9 cellular contexts compared by ENCODE assay signal in genomic region chr2:238169708-238170251, GRCh38. TPM values are rescaled to one million over a fixed set of nuclear protein-coding genes. Genes with fewer than 3 reads are reported as not detected.
DNase-seq lines count a peak whose midpoint lies in the region; ATAC-seq, FAIRE-seq and TF ChIP-seq lines count a peak whose summit lies in the region.
"Had no signal": no experiment of that assay in that cellular context is flagged by ENCODE, and none has a peak within 500 bp of the region (broad histone marks: within the 10 kb centered on the region; RNA-seq: fewer than 3 reads in every experiment).

No MANE protein-coding gene starts in this region.

- peak overlapping the region; percentile 98 for H3K27ac ChIP-seq in astrocyte (ENCODE audit: low read depth, low read length)
- H3K27ac ChIP-seq in keratinocyte (ENCODE audit: control insufficient read depth, insufficient read depth, low read length), result peak overlapping the region; percentile 93
- H3K27ac ChIP-seq in upper lobe of right lung, result no peak overlapping the region

- H4K20me1 ChIP-seq in astrocyte (ENCODE audit: insufficient read depth, low read length) (no peaks in the 10 kb centered on the region), keratinocyte (ENCODE audit: control insufficient read depth, extremely low read depth, insufficient read depth, low read length) (no peaks in the 10 kb centered on the region)

- H3K4me3 ChIP-seq in astrocyte (ENCODE audit: insufficient read depth, low read depth, low read length) (peak overlapping the region; percentile 33), keratinocyte (ENCODE audit: control insufficient read depth in 2 of 3, extremely low read depth in 1 of 3, insufficient read depth in 2 of 3, low read depth in 1 of 3, low read length in 3 of 3) (peak overlapping the region in 1 of 3 experiments; percentile 37), upper lobe of right lung (no peak overlapping the region)

- peak overlapping the region; percentile 82 for H3K27ac Mint-ChIP-seq in activated T-cell treated with anti-CD3 and anti-CD28 coated beads, Interleukin-2, amount 50 U/mL, for 24 hours
- peak overlapping the region; percentile 98 for H3K27ac Mint-ChIP-seq in astrocyte (ENCODE audit: unreplicated experiment)

- dilution Hi-C loops in keratinocyte (cut with MboI; ENCODE audit: extremely low pct_ligation_motif_present, low sequenced_read_pairs), result no loop called here

- peak overlapping the region; percentile 81 for H3K4me2 ChIP-seq in astrocyte (ENCODE audit: low read length)
- H3K4me2 ChIP-seq in keratinocyte (ENCODE audit: control insufficient read depth, extremely low read depth, insufficient read depth, low read depth, low read length), result peak overlapping the region; percentile 63

- H3K9me3 Mint-ChIP-seq in activated T-cell treated with anti-CD3 and anti-CD28 coated beads, Interleukin-2, amount 50 U/mL, for 24 hours, result no peaks in the 10 kb centered on the region
- no peaks in the 10 kb centered on the region for H3K9me3 Mint-ChIP-seq in astrocyte (ENCODE audit: unreplicated experiment)

- H3K4me1 Mint-ChIP-seq in activated T-cell treated with anti-CD3 and anti-CD28 coated beads, Interleukin-2, amount 50 U/mL, for 24 hours (ENCODE audit: low read depth), result peaks cover 3% of the 10 kb centered on the region
- peaks cover 26% of the 10 kb centered on the region for H3K4me1 Mint-ChIP-seq in astrocyte (ENCODE audit: low read depth, unreplicated experiment)

- H3K36me3 ChIP-seq in astrocyte (ENCODE audit: insufficient read depth, low read length) (peaks cover 28% of the 10 kb centered on the region), keratinocyte (ENCODE audit: control insufficient read depth in 2 of 2, extremely low read depth in 1 of 2, insufficient read depth in 2 of 2, low read length in 2 of 2) (peaks cover 22 to 60% of the 10 kb centered on the region in 2 experiments), upper lobe of right lung (peaks cover 65% of the 10 kb centered on the region)

- peak; percentile 34 for ATAC-seq in upper lobe of right lung
- ATAC-seq in HG02763 (IDR thresholded peaks at IDR 0.05; ENCODE audit: unreplicated experiment), result no peak

- peaks cover 8% of the 10 kb centered on the region for H3K27me3 Mint-ChIP-seq in activated T-cell treated with anti-CD3 and anti-CD28 coated beads, Interleukin-2, amount 50 U/mL, for 24 hours
- peaks cover 6% of the 10 kb centered on the region for H3K27me3 Mint-ChIP-seq in astrocyte (ENCODE audit: low read depth, unreplicated experiment)

- no peaks in the 10 kb centered on the region for H3K27me3 ChIP-seq in astrocyte (ENCODE audit: insufficient read depth, low read length)
- H3K27me3 ChIP-seq in keratinocyte (ENCODE audit: control insufficient read depth, extremely low read depth, insufficient read depth, low read length), result no peaks in the 10 kb centered on the region
- H3K27me3 ChIP-seq in upper lobe of right lung, result no peaks in the 10 kb centered on the region

- H3K4me1 ChIP-seq in astrocyte (ENCODE audit: insufficient read depth, low read length) (peaks cover 38% of the 10 kb centered on the region), keratinocyte (ENCODE audit: control insufficient read depth, extremely low read depth, insufficient read depth, low read length) (peaks cover 35% of the 10 kb centered on the region), upper lobe of right lung (peaks cover 19% of the 10 kb centered on the region)

- DNase-seq in activated T-cell treated with anti-CD3 and anti-CD28 coated beads, Interleukin-2, amount 50 U/mL, for 24 hours, result no peak
- no peak for DNase-seq in activated T-cell treated with anti-CD3 and anti-CD28 coated beads, Interleukin-2, amount 50 U/mL, for 48 hours
- peak; percentile 96 for DNase-seq in astrocyte (ENCODE audit: low read depth)
- peak; percentile 68 for DNase-seq in keratinocyte (ENCODE audit: low read depth, low spot score)
- DNase-seq in upper lobe of right lung, result peak; percentile 58
- DNase-seq in GM19239 (ENCODE audit: insufficient read length, low spot score), result no peak
- no peak for DNase-seq in NCI-H446 (lab: John Stamatoyannopoulos, UW)
- DNase-seq: central memory CD4-positive, alpha-beta T cell had no signal

- H3K9me1 ChIP-seq in keratinocyte (ENCODE audit: control insufficient read depth, extremely low read depth, insufficient read depth, low read length), result no peaks in the 10 kb centered on the region

- no peak overlapping the region for H3K4me3 Mint-ChIP-seq in activated T-cell treated with anti-CD3 and anti-CD28 coated beads, Interleukin-2, amount 50 U/mL, for 24 hours
- H3K4me3 Mint-ChIP-seq in astrocyte (ENCODE audit: unreplicated experiment), result peak overlapping the region; percentile 77

- H3K9ac ChIP-seq in astrocyte (ENCODE audit: low read length) (peak overlapping the region; percentile 81), keratinocyte (ENCODE audit: control insufficient read depth, extremely low read depth, insufficient read depth, low read length) (peak overlapping the region; percentile 68)

- no peaks in the 10 kb centered on the region for H3K9me3 ChIP-seq in astrocyte (ENCODE audit: insufficient read depth, low read depth, low read length)
- H3K9me3 ChIP-seq in keratinocyte (ENCODE audit: control insufficient read depth, low read depth, low read length), result no peaks in the 10 kb centered on the region
- no peaks in the 10 kb centered on the region for H3K9me3 ChIP-seq in upper lobe of right lung

- intact Hi-C loops in upper lobe of right lung (cut with DNase I), result no loop called here

- FAIRE-seq in astrocyte (lab: Jason Lieb, UNC), result peak; percentile 99
- peak; percentile 99 for FAIRE-seq in keratinocyte (lab: Jason Lieb, UNC)
- FAIRE-seq in GM19239 (lab: Jason Lieb, UNC), result no peak

- no peak for TF ChIP-seq CTCF in astrocyte (IDR thresholded peaks at IDR 0.05; ENCODE audit: insufficient read depth, low read depth, low read length)
- TF ChIP-seq CTCF in keratinocyte (optimal IDR thresholded peaks at IDR 0.05 in 1 of 3, IDR thresholded peaks at IDR 0.05 in 1 of 3, conservative IDR thresholded peaks at IDR 0.05 in 1 of 3; ENCODE audit: extremely low read depth in 1 of 3, insufficient read depth in 2 of 3, low read length in 3 of 3), result no peak
- TF ChIP-seq CTCF in upper lobe of right lung (IDR thresholded peaks at IDR 0.05), result no peak

- peaks cover 5% of the 10 kb centered on the region for H3K79me2 ChIP-seq in astrocyte (ENCODE audit: insufficient read depth, low read length)
- H3K79me2 ChIP-seq in keratinocyte (ENCODE audit: control insufficient read depth, insufficient read depth, low read length), result no peaks in the 10 kb centered on the region

- H2AFZ ChIP-seq in astrocyte (ENCODE audit: low read depth, low read length) (no peak overlapping the region), keratinocyte (ENCODE audit: control insufficient read depth, low read length) (no peak overlapping the region)

- peaks cover 74% of the 10 kb centered on the region for H3K36me3 Mint-ChIP-seq in activated T-cell treated with anti-CD3 and anti-CD28 coated beads, Interleukin-2, amount 50 U/mL, for 24 hours (ENCODE audit: low read depth)
- H3K36me3 Mint-ChIP-seq in astrocyte (ENCODE audit: low read depth, unreplicated experiment), result peaks cover 21% of the 10 kb centered on the region

RNA-seq across cellular contexts. Expression of gene ERFE, which starts 11.0 kb away (rescaled TPM):
- total RNA-seq in astrocyte (0.60 and 1.4 TPM in 2 replicates), upper lobe of right lung (not detected)
- 0.14 to 0.28 TPM (median 0.27 TPM) in 3 replicates for polyA plus RNA-seq in keratinocyte
- polyA plus RNA-seq in keratinocyte (2011; ENCODE audit: low read depth), result not detected
- polyA plus RNA-seq in keratinocyte (2011; cell fraction: cytosol; rRNA removed), result 0.17 and 0.27 TPM in 2 replicates
- polyA plus RNA-seq in keratinocyte (2011; cell fraction: nucleus; rRNA removed), result 0.23 and 0.71 TPM in 2 replicates
- polyA plus RNA-seq in keratinocyte (2012; ENCODE audit: low replicate concordance), result 0.11 TPM in 2 replicates
- polyA minus RNA-seq in keratinocyte, result 0.10 TPM in 1 of 3 replicates, not detected in the others
- polyA minus RNA-seq in keratinocyte (2011; cell fraction: cytosol; rRNA and poly(A)+ RNA removed), result not detected
- 0.63 TPM in 1 of 2 replicates, not detected in the other for polyA minus RNA-seq in keratinocyte (2011; cell fraction: nucleus; rRNA and poly(A)+ RNA removed)

RNA-seq across cellular contexts. Expression of gene KLHL30, which starts 31.3 kb away (rescaled TPM):
- 0.53 and 0.59 TPM in 2 replicates for total RNA-seq in astrocyte
- not detected in 3 replicates for polyA plus RNA-seq in keratinocyte
- polyA plus RNA-seq in keratinocyte (2011; ENCODE audit: low read depth), result not detected
- not detected in 2 replicates for polyA plus RNA-seq in keratinocyte (2011; cell fraction: cytosol; rRNA removed)
- 0.03 TPM in 1 of 2 replicates, not detected in the other for polyA plus RNA-seq in keratinocyte (2011; cell fraction: nucleus; rRNA removed)
- not detected in 2 replicates for polyA plus RNA-seq in keratinocyte (2012; ENCODE audit: low replicate concordance)
- not detected in 3 replicates for polyA minus RNA-seq in keratinocyte
- polyA minus RNA-seq in keratinocyte (2011; cell fraction: cytosol; rRNA and poly(A)+ RNA removed), result not detected
- polyA minus RNA-seq in keratinocyte (2011; cell fraction: nucleus; rRNA and poly(A)+ RNA removed), result not detected in 2 replicates
- total RNA-seq in upper lobe of right lung, result 0.90 TPM

RNA-seq across cellular contexts. Expression of gene ILKAP, which starts 33.7 kb away (rescaled TPM):
- total RNA-seq in astrocyte (32.3 and 35.2 TPM in 2 replicates), upper lobe of right lung (47.2 TPM)
- polyA plus RNA-seq in keratinocyte, result 30.6 to 39.1 TPM (median 37.5 TPM) in 3 replicates
- polyA plus RNA-seq in keratinocyte (2011; ENCODE audit: low read depth), result 18.1 TPM
- 22.5 and 23.0 TPM in 2 replicates for polyA plus RNA-seq in keratinocyte (2011; cell fraction: cytosol; rRNA removed)
- polyA plus RNA-seq in keratinocyte (2011; cell fraction: nucleus; rRNA removed), result 56.4 and 62.5 TPM in 2 replicates
- 27.6 and 34.0 TPM in 2 replicates for polyA plus RNA-seq in keratinocyte (2012; ENCODE audit: low replicate concordance)
- polyA minus RNA-seq in keratinocyte, result 13.5 to 31.6 TPM (median 18.7 TPM) in 3 replicates
- polyA minus RNA-seq in keratinocyte (2011; cell fraction: cytosol; rRNA and poly(A)+ RNA removed), result 10.6 TPM
- polyA minus RNA-seq in keratinocyte (2011; cell fraction: nucleus; rRNA and poly(A)+ RNA removed), result 15.0 and 22.2 TPM in 2 replicates

Comparison
In these comparisons a context has a peak if more than half of its experiments do, and no peak if none do; other contexts are left out.
1. DNase-seq: peak in astrocyte (single experiment), keratinocyte (single experiment) and upper lobe of right lung (single experiment); none in activated T-cell treated with anti-CD3 and anti-CD28 coated beads, Interleukin-2, amount 50 U/mL, for 24 hours (single experiment), activated T-cell treated with anti-CD3 and anti-CD28 coated beads, Interleukin-2, amount 50 U/mL, for 48 hours (0 of 2), GM19239 (single experiment) and NCI-H446 (0 of 2).